In genomic region chr1:71026093-71026492, GRCh38 we compare ENCODE assay signal across 30 cellular contexts. TPM values are rescaled to one million over a fixed set of nuclear protein-coding genes. Genes with fewer than 3 reads are reported as not detected.
"Had no signal": no experiment of that assay in that cellular context is flagged by ENCODE, and none has a peak within 500 bp of the region (broad histone marks: within the 10 kb centered on the region; RNA-seq: fewer than 3 reads in every experiment).

No MANE protein-coding gene starts in this region.

- H3K4me1 ChIP-seq: foreskin keratinocyte, gastrocnemius medialis, heart left ventricle had no signal

- H3K27me3 ChIP-seq: brain microvascular endothelial cell, esophagus muscularis mucosa, gastrocnemius medialis had no signal

- H3K9me3 ChIP-seq: esophagus muscularis mucosa, gastrocnemius medialis, heart left ventricle had no signal

- H3K4me3 ChIP-seq: coronary artery, dorsolateral prefrontal cortex, esophagus muscularis mucosa, gastrocnemius medialis, heart left ventricle had no signal

- ATAC-seq: activated CD4-positive, alpha-beta T cell treated with anti-CD3 and anti-CD28 coated beads for 36 hours; activated CD8-positive, alpha-beta memory T cell treated with anti-CD3 and anti-CD28 coated beads, Interleukin-2, amount 10 ng/mL, durations not matched to agents 7 days and 5 days; activated CD8-positive, alpha-beta T cell treated with anti-CD3 and anti-CD28 coated beads, Interleukin-2, amount 10 ng/mL, durations not matched to agents 7 days and 5 days; activated T-cell treated with anti-CD3 and anti-CD28 coated beads, Interleukin-2, amount 50 U/mL, for 72 hours; effector memory CD8-positive, alpha-beta T cell; foreskin keratinocyte; gastrocnemius medialis; heart left ventricle had no signal

- H3K36me3 ChIP-seq: brain microvascular endothelial cell, esophagus muscularis mucosa, gastrocnemius medialis, heart left ventricle had no signal

- DNase-seq: activated CD4-positive, alpha-beta memory T cell treated with anti-CD3 and anti-CD28 coated beads for 36 hours; activated CD4-positive, alpha-beta T cell treated with anti-CD3 and anti-CD28 coated beads for 36 hours; activated CD4-positive, alpha-beta T cell treated with anti-CD3 and anti-CD28 coated beads, Interleukin-2, amount 10 ng/mL, durations not matched to agents 24 days and 14 days; activated CD4-positive, CD25-positive, alpha-beta regulatory T cell; activated CD4-positive, CD25-positive, alpha-beta regulatory T cell treated with anti-CD3 and anti-CD28 coated beads, Interleukin-2, amount 50 U/mL, for 72 hours; activated CD8-positive, alpha-beta memory T cell treated with anti-CD3 and anti-CD28 coated beads, Interleukin-2, amount 10 ng/mL, durations not matched to agents 7 days and 5 days; activated CD8-positive, alpha-beta memory T cell treated with anti-CD3 and anti-CD28 coated beads, Interleukin-2, amount 50 U/mL, for 48 hours; activated CD8-positive, alpha-beta T cell treated with anti-CD3 and anti-CD28 coated beads, Interleukin-2, amount 10 ng/mL, durations not matched to agents 7 days and 5 days; activated gamma-delta T cell treated with Interleukin-2 at 50 U/mL for 16 hours; activated naive CD4-positive, alpha-beta T cell treated with anti-CD3 and anti-CD28 coated beads, Interleukin-2, amount 50 U/mL, for 16 hours; activated naive CD4-positive, alpha-beta T cell treated with Interleukin-2 at 50 U/mL for 16 hours; activated T-cell treated with anti-CD3 and anti-CD28 coated beads for 4 hours; activated T-cell treated with anti-CD3 and anti-CD28 coated beads, Interleukin-2, amount 50 U/mL, for 24 hours; activated T-cell treated with anti-CD3 and anti-CD28 coated beads, Interleukin-2, amount 50 U/mL, for 72 hours; amniotic stem cell; anterior cingulate cortex; brain microvascular endothelial cell; dorsolateral prefrontal cortex; effector memory CD8-positive, alpha-beta T cell; erythroblast; foreskin keratinocyte; gastrocnemius medialis; glutamatergic neuron; heart left ventricle; hypothalamus had no signal

- H3K27ac ChIP-seq: brain microvascular endothelial cell, coronary artery, dorsolateral prefrontal cortex, esophagus muscularis mucosa, foreskin keratinocyte, gastrocnemius medialis, heart left ventricle had no signal

- FAIRE-seq: astrocyte, bronchial epithelial cell had no signal

RNA-seq across cellular contexts. Expression of gene PTGER3, which starts 21.5 kb away (rescaled TPM):
- total RNA-seq: activated CD4-positive, alpha-beta memory T cell treated with anti-CD3 and anti-CD28 coated beads for 36 hours; activated CD4-positive, alpha-beta T cell treated with anti-CD3 and anti-CD28 coated beads for 36 hours; activated CD8-positive, alpha-beta memory T cell treated with anti-CD3 and anti-CD28 coated beads for 36 hours; foreskin keratinocyte had no signal
- polyA plus RNA-seq: foreskin keratinocyte had no signal
